Comparison of ENCODE assay signal across 20 cellular contexts in the genomic region with DNA sequence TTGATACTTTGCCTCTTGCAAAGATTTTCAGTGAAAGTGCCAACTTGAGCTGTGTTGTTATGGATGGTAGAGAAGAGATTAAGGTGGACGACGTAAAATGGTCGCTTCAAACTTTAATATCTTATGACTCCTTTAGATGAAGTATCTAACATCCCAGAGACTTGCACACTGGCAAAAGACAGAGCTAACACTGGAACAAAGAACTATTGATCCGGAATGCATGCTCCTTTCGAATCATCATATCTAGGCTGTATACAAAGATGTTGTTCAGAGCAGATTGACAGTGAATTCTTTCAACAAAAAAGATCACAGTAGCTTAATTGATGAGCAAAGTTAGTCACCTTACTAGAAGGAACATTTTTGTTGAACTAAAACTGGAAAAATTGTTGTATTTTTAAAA.
DNase-seq lines count a peak whose midpoint lies in the region; ATAC-seq, FAIRE-seq and TF ChIP-seq lines count a peak whose summit lies in the region.
"Had no signal": no experiment of that assay in that cellular context is flagged by ENCODE, and none has a peak within 500 bp of the region (broad histone marks: within the 10 kb centered on the region; RNA-seq: fewer than 3 reads in every experiment).

No MANE protein-coding gene starts in this region.

- TF ChIP-seq CTCF in mammary epithelial cell (conservative IDR thresholded peaks at IDR 0.05 in 1 of 2, IDR thresholded peaks at IDR 0.05 in 1 of 2; ENCODE audit: extremely low read depth in 1 of 2, insufficient read depth in 1 of 2, low read depth in 1 of 2, low read length in 2 of 2) = no peak
- TF ChIP-seq CTCF in heart left ventricle (IDR thresholded peaks at IDR 0.05) = no peak

- CTCF ChIA-PET in mammary epithelial cell (lab: Charles Lee; ENCODE audit: low non-redundant PET) = no interaction called here

- H3K4me2 ChIP-seq in mammary epithelial cell (ENCODE audit: insufficient read depth, low read depth, low read length) = no peak overlapping the region
- H3K4me2 ChIP-seq: A549, BLaER1 had no signal

- H3K79me2 ChIP-seq in mammary epithelial cell (ENCODE audit: insufficient read depth, low read length) = no peaks in the 10 kb centered on the region

- no peaks in the 10 kb centered on the region for H3K4me1 ChIP-seq in mammary epithelial cell (ENCODE audit: insufficient read depth, low read length)
- no peaks in the 10 kb centered on the region for H3K4me1 ChIP-seq in heart left ventricle
- H3K4me1 ChIP-seq: A549, BLaER1 had no signal

- no peak overlapping the region for H3K9ac ChIP-seq in mammary epithelial cell (ENCODE audit: insufficient read depth, low read length)
- H3K9ac ChIP-seq: BLaER1 had no signal

- 86% methylated on average over 5 of the region's 5 CpGs for WGBS in mammary epithelial cell (ENCODE audit: low coverage, missing lambda C conversion rate)
- 82 to 89% (median 86%) methylated on average over 5 of the region's 5 CpGs for WGBS in heart left ventricle, 4 donors

- H3K9me3 ChIP-seq in mammary epithelial cell (replicated peaks; ENCODE audit: insufficient read depth, low read length) (peaks cover 14% of the 10 kb centered on the region), heart left ventricle (peaks cover 0 to 5% (median 0%) of the 10 kb centered on the region in 12 donors)
- H3K9me3 ChIP-seq: A549, BLaER1 had no signal

- intact Hi-C loops in mammary epithelial cell (cut with micrococcal nuclease) (no loop called here), heart left ventricle (cut with DNase I) (no loop called here)

- H3K27me3 ChIP-seq in mammary epithelial cell (ENCODE audit: insufficient read depth, low read length) = no peaks in the 10 kb centered on the region
- no peaks in the 10 kb centered on the region for H3K27me3 ChIP-seq in heart left ventricle
- H3K27me3 ChIP-seq: BLaER1 had no signal

- TF ChIP-seq POLR2A in GM12892 (IDR thresholded peaks at IDR 0.05; ENCODE audit: low read depth, low read length) = no peak
- no peak for TF ChIP-seq POLR2A in heart left ventricle (IDR thresholded peaks at IDR 0.05)

- H2AFZ ChIP-seq in mammary epithelial cell (ENCODE audit: low read depth, low read length) = no peak overlapping the region

- BruUV-seq in mammary epithelial cell (replicated peaks; lab: Mats Ljungman, UMichigan) = no TSS peak

- H3K36me3 ChIP-seq in mammary epithelial cell (ENCODE audit: insufficient read depth, low read length) (no peaks in the 10 kb centered on the region), heart left ventricle (no peaks in the 10 kb centered on the region)
- H3K36me3 ChIP-seq: BLaER1 had no signal

- FAIRE-seq in GM12892 (lab: Jason Lieb, UNC) = no peak
- FAIRE-seq: A549, GM12891, GM18507, HepG2 had no signal

- H3K4me3 ChIP-seq in mammary epithelial cell (replicated peaks in 1 of 3; ENCODE audit: insufficient read depth in 1 of 3, low read depth in 2 of 3, low read length in 3 of 3) (no peak overlapping the region), heart left ventricle (no peak overlapping the region)
- H3K4me3 ChIP-seq: A549, BLaER1 had no signal

- no peaks in the 10 kb centered on the region for H4K20me1 ChIP-seq in mammary epithelial cell (ENCODE audit: insufficient read depth, low read length)
- H4K20me1 ChIP-seq: BLaER1 had no signal

- H3K27ac ChIP-seq in mammary epithelial cell (ENCODE audit: insufficient read depth, low read depth, low read length) (no peak overlapping the region), heart left ventricle (no peak overlapping the region)
- H3K27ac ChIP-seq: 22Rv1, A549, BLaER1 had no signal

- peak; percentile 16 for DNase-seq in Ammon's horn (ENCODE audit: low spot score)
- peak; percentile 83 for DNase-seq in SK-MEL-5 (ENCODE audit: low read depth, low spot score)
- DNase-seq in globus pallidus (ENCODE audit: low spot score) = peak; percentile 70
- DNase-seq in pons (ENCODE audit: low spot score) = peak; percentile 86
- DNase-seq in cortex of kidney (lab: John Stamatoyannopoulos, UW) = no peak
- DNase-seq in GM12892 (ENCODE audit: insufficient read length) = no peak
- DNase-seq in mammary epithelial cell = no peak
- DNase-seq in heart left ventricle = no peak
- DNase-seq: AML-193; Calu3; CD4-positive, alpha-beta memory T cell; HFFc6; KBM-7 had no signal

- no peak for ATAC-seq in heart left ventricle
- ATAC-seq: A549, HCT116, HepG2 had no signal

- in situ Hi-C loops in SK-MEL-5 (cut with HindIII; ENCODE audit: low pct_unique_long_range_greater_than_20kb, low sequenced_read_pairs) (no loop called here), mammary epithelial cell (cut with MboI; ENCODE audit: low sequenced_read_pairs in 2 of 2) (no loop called here)

- dilution Hi-C loops in mammary epithelial cell (cut with HindIII; ENCODE audit: low sequenced_read_pairs) = no loop called here

Comparison
In these comparisons a context has a peak if more than half of its experiments do, and no peak if none do; other contexts are left out.
1. DNase-seq: peak in Ammon's horn (single experiment), SK-MEL-5 (single experiment), globus pallidus (single experiment) and pons (single experiment); none in cortex of kidney (single experiment), GM12892 (single experiment), mammary epithelial cell (single experiment) and heart left ventricle (0 of 5).